ENCODE assay signal across 13 cellular contexts in the genomic region with DNA sequence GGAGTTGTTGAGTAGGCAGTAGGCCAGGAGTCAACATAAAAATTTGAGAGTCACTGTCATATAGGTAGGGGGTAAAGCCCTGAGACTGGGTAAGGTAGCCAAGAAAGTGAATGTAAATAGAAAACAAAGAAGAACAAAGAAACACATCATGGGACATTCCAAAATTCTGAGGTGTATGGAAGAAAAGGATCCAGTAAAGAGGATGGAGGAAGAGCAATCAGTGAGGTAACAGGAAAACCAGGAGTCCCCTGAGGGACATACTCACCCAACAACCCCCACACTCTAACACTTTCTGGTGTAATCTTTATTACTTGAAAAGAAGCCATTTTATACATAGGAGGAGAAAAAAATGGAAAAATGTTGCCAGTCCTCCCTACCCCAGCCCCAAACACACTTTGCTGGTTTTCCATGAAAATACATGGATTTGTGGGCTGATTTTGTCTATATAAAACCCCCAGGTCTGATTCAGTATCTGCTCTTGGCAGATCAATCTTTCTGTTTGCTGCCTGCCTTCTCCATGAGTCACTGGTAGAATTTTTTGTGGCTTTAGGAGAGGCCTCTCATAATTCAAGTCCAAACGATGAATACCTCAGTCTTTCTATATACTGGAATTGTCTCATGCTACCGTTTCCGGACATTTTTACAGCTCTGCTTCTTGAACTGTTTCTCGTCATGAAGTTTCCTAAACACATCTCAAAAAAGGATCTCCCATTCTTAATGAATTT.
DNase-seq lines count a peak whose midpoint lies in the region; ATAC-seq and TF ChIP-seq lines count a peak whose summit lies in the region.
"Had no signal": no experiment of that assay in that cellular context is flagged by ENCODE, and none has a peak within 500 bp of the region (broad histone marks: within the 10 kb centered on the region; RNA-seq: fewer than 3 reads in every experiment).

No MANE protein-coding gene starts in this region.

- in situ Hi-C loops in Panc1 (cut with HindIII; ENCODE audit: low pct_unique_long_range_greater_than_20kb, low sequenced_read_pairs): no loop called here

- no peak overlapping the region for H3K4me3 ChIP-seq in Panc1 (ENCODE audit: low read depth in 2 of 2, low read length in 2 of 2)
- H3K4me3 ChIP-seq: GM12878 had no signal

- no peaks in the 10 kb centered on the region for H3K36me3 ChIP-seq in Panc1 (ENCODE audit: control insufficient read depth, insufficient read depth, low read length)

- POLR2A ChIA-PET in Panc1 (lab: Charles Lee): no interaction called here

- intact Hi-C loops in Panc1 (cut with micrococcal nuclease; ENCODE audit: unreplicated experiment): no loop called here

- no TSS peak for BruUV-seq in Panc1 (replicated peaks; lab: Mats Ljungman, UMichigan)

- TF ChIP-seq CTCF in Panc1 (IDR thresholded peaks at IDR 0.05) (no peak), omental fat pad (IDR thresholded peaks at IDR 0.05) (no peak)

- no peak overlapping the region for H3K27ac ChIP-seq in Panc1 (ENCODE audit: low read length)

- H3K9me3 ChIP-seq in Panc1 (ENCODE audit: control insufficient read depth, insufficient read depth, low read depth, low read length): peaks cover 8% of the 10 kb centered on the region; the same call in 1 of the 2 replicates

- peak; percentile 72; the same call in 1 of the 2 replicates for ATAC-seq in Panc1
- peak; percentile 46 for ATAC-seq in esophagus mucosa
- peak; percentile 44 for ATAC-seq in omental fat pad (ENCODE audit: low FRiP score)
- ATAC-seq: activated T-helper 17 cell treated with anti-CD3 and anti-CD28 coated beads, Interleukin-2, amount 50 U/mL, for 72 hours; GM12878; stimulated activated naive B cell treated with anti-CD40 and anti-IgM and Interleukin-4, amounts not matched to agents 10 μg/mL and 1 μg/mL and 100 μg/mL, for 72 hours had no signal

- CTCF ChIA-PET in Panc1 (lab: Charles Lee): no interaction called here

- H3K27me3 ChIP-seq in Panc1 (ENCODE audit: control insufficient read depth, insufficient read depth, low read length): no peaks in the 10 kb centered on the region

- DNase-seq in ELR (ENCODE audit: low read depth) (peak; percentile 94), Panc1 (ENCODE audit: low read depth, low spot score) (no peak), omental fat pad (ENCODE audit: low spot score) (no peak), SKM-1 treated with dmso at 0.1 percent for 144 hours (lab: John Stamatoyannopoulos, UW; ENCODE audit: unreplicated experiment) (no peak), NCI-H446 (lab: John Stamatoyannopoulos, UW) (no peak), DMS114 treated with DMSO at 0.1 percent for 48 hours (lab: John Stamatoyannopoulos, UW; ENCODE audit: unreplicated experiment) (no peak)
- no peak for DNase-seq in activated naive CD4-positive, alpha-beta T cell (lab: John Stamatoyannopoulos, UW)
- DNase-seq: hippocampal formation; NCI-H2029 treated with DMSO at 0.1 percent for 48 hours; stimulated activated naive B cell treated with anti-CD40 and anti-IgM and Interleukin-4, amounts not matched to agents 10 μg/mL and 1 μg/mL and 100 μg/mL, for 72 hours had no signal

- no peaks in the 10 kb centered on the region for H3K4me1 ChIP-seq in Panc1 (ENCODE audit: control insufficient read depth, insufficient read depth, low read length)
